In genomic region chr2:55618025-55618648, GRCh38 we compare ENCODE assay signal across 8 cellular contexts. TPM values are rescaled to one million over a fixed set of nuclear protein-coding genes. Genes with fewer than 3 reads are reported as not detected.
DNase-seq lines count a peak whose midpoint lies in the region; ATAC-seq and TF ChIP-seq lines count a peak whose summit lies in the region.

No MANE protein-coding gene starts in this region.

- H3K27ac ChIP-seq in SK-N-MC = peak overlapping the region; percentile 91
- H3K27ac ChIP-seq in gastrocnemius medialis = peak overlapping the region; percentile 90 to 98 (median 95)

- ATAC-seq in gastrocnemius medialis = peak; percentile 12 to 17
- ATAC-seq in GM18873 (IDR thresholded peaks at IDR 0.05; ENCODE audit: low FRiP score, unreplicated experiment) = no peak

- POLR2A ChIA-PET in activated CD4-positive, alpha-beta memory T cell treated with anti-CD3 and anti-CD28 coated beads, Interleukin-2, amount 10 ng/mL, durations not matched to agents 7 days and 5 days (lab: Charles Lee) = interaction anchor here (0.7 to 3.0 kb wide), 20 partner anchors 8 to 1647 kb away, joined by 3 to 32 read pairs (median 5); partner anchors contain the start of genes ACYP2, CFAP36, CLHC1 and EML6

- intact Hi-C loops in gastrocnemius medialis (cut with DNase I; ENCODE audit: low total_unique reads) = loop anchor here (1.0 to 10.0 kb wide), 3 partner anchors 36 to 606 kb away; partner anchors contain the start of genes CLHC1 and RPS27A

- peaks cover 19% of the 10 kb centered on the region for H3K36me3 Mint-ChIP-seq in HFFc6 (ENCODE audit: low read depth)
- peaks cover 31% of the 10 kb centered on the region for H3K36me3 Mint-ChIP-seq in activated CD4-positive, alpha-beta memory T cell treated with anti-CD3 and anti-CD28 coated beads, Interleukin-2, amount 10 ng/mL, durations not matched to agents 7 days and 5 days (ENCODE audit: low read depth)

- H3K9me3 Mint-ChIP-seq in HFFc6 = no peaks in the 10 kb centered on the region
- no peaks in the 10 kb centered on the region for H3K9me3 Mint-ChIP-seq in activated CD4-positive, alpha-beta memory T cell treated with anti-CD3 and anti-CD28 coated beads, Interleukin-2, amount 10 ng/mL, durations not matched to agents 7 days and 5 days

- H3K4me1 Mint-ChIP-seq in HFFc6 (ENCODE audit: low read depth) = peaks cover 17% of the 10 kb centered on the region
- H3K4me1 Mint-ChIP-seq in activated CD4-positive, alpha-beta memory T cell treated with anti-CD3 and anti-CD28 coated beads, Interleukin-2, amount 10 ng/mL, durations not matched to agents 7 days and 5 days = peaks cover 51% of the 10 kb centered on the region

- TF ChIP-seq POLR2A in gastrocnemius medialis (IDR thresholded peaks at IDR 0.05) = no peak

- H3K4me3 ChIP-seq in GM12864 (ENCODE audit: low read depth, low read length) (peak overlapping the region; percentile 98), SK-N-MC (peak overlapping the region; percentile 100), gastrocnemius medialis (peak overlapping the region; percentile 85 to 99 (median 90))

- H3K9ac ChIP-seq in SK-N-MC (ENCODE audit: insufficient read length) = peak overlapping the region; percentile 99

- no peak for TF ChIP-seq CTCF in GM12864 (IDR thresholded peaks at IDR 0.05; ENCODE audit: low read depth, low read length, missing control alignments)
- peak; percentile 14 for TF ChIP-seq CTCF in HFFc6 (IDR thresholded peaks at IDR 0.05)
- TF ChIP-seq CTCF in gastrocnemius medialis (IDR thresholded peaks at IDR 0.05 in 4 of 5, conservative IDR thresholded peaks at IDR 0.05 in 1 of 5) = no peak
- no peak for TF ChIP-seq CTCF in GM13976 (IDR thresholded peaks at IDR 0.05; ENCODE audit: borderline replicate concordance, control extremely low read depth, extremely low read depth, insufficient read depth, missing control alignments)

- H3K36me3 ChIP-seq in SK-N-MC (ENCODE audit: insufficient read depth, low read length) (peaks cover 24% of the 10 kb centered on the region), gastrocnemius medialis (peaks cover 0 to 14% of the 10 kb centered on the region in 2 donors)

- in situ Hi-C loops in gastrocnemius medialis (cut with MboI; ENCODE audit: low sequenced_read_pairs in 4 of 4) = no loop called here
- in situ Hi-C loops in GM13976 (cut with MboI; ENCODE audit: low sequenced_read_pairs, unreplicated experiment) = no loop called here

- no peak overlapping the region for H3K27ac Mint-ChIP-seq in HFFc6
- no peak overlapping the region for H3K27ac Mint-ChIP-seq in activated CD4-positive, alpha-beta memory T cell treated with anti-CD3 and anti-CD28 coated beads, Interleukin-2, amount 10 ng/mL, durations not matched to agents 7 days and 5 days

- no peaks in the 10 kb centered on the region for H3K27me3 ChIP-seq in gastrocnemius medialis

- H3K4me1 ChIP-seq in gastrocnemius medialis = peaks cover 28 to 44% of the 10 kb centered on the region in 2 donors

- no peaks in the 10 kb centered on the region for H3K9me3 ChIP-seq in SK-N-MC (ENCODE audit: low read depth, low read length)
- H3K9me3 ChIP-seq in gastrocnemius medialis = no peaks in the 10 kb centered on the region

- CTCF ChIA-PET in activated CD4-positive, alpha-beta memory T cell treated with anti-CD3 and anti-CD28 coated beads, Interleukin-2, amount 10 ng/mL, durations not matched to agents 7 days and 5 days (lab: Charles Lee) = interaction anchor here (0.6 to 1.4 kb wide), 7 partner anchors 9 to 570 kb away, joined by 3 to 4 read pairs (median 3); partner anchors contain the start of gene CFAP36

- DNase-seq in GM12864 (ENCODE audit: low read depth) (no peak), HFFc6 (peak; percentile 0), SK-N-MC (ENCODE audit: low read depth, low spot score) (no peak), glomerular visceral epithelial cell (ENCODE audit: extremely low spot score) (peak; percentile 7), gastrocnemius medialis (no peak), GM13976 (ENCODE audit: low spot score) (no peak)
- no peak for DNase-seq in activated CD4-positive, alpha-beta memory T cell treated with anti-CD3 and anti-CD28 coated beads, Interleukin-2, amount 10 ng/mL, durations not matched to agents 7 days and 5 days

- H3K4me3 Mint-ChIP-seq in HFFc6 = no peak overlapping the region
- H3K4me3 Mint-ChIP-seq in activated CD4-positive, alpha-beta memory T cell treated with anti-CD3 and anti-CD28 coated beads, Interleukin-2, amount 10 ng/mL, durations not matched to agents 7 days and 5 days = no peak overlapping the region

- H3K27me3 Mint-ChIP-seq in HFFc6 (ENCODE audit: insufficient read depth) = peaks cover 4% of the 10 kb centered on the region; the same call in 1 of the 2 replicates
- H3K27me3 Mint-ChIP-seq in activated CD4-positive, alpha-beta memory T cell treated with anti-CD3 and anti-CD28 coated beads, Interleukin-2, amount 10 ng/mL, durations not matched to agents 7 days and 5 days = no peaks in the 10 kb centered on the region

RNA-seq across cellular contexts. Expression of gene PPP4R3B, which starts 0.7 kb away (rescaled TPM):
- total RNA-seq in HFFc6 (2021; fragmentation: NEBNext Ultra II Directional; extraction: Animal tissue kit (Norgen Biotek cat#: 25700)) = 10 to 100 TPM; 37.1 to 43.1 (median 39.8) TPM
- 10 to 100 TPM; 20.6 to 30.3 (median 25.4) TPM for total RNA-seq in gastrocnemius medialis
- total RNA-seq in activated CD4-positive, alpha-beta memory T cell treated with anti-CD3 and anti-CD28 coated beads, Interleukin-2, amount 10 ng/mL, durations not matched to agents 7 days and 5 days = 10 to 100 TPM; 70.7 to 75.4 TPM

Comparison
In these comparisons a context has a peak if more than half of its experiments do, and no peak if none do; other contexts are left out.
1. DNase-seq: peak in HFFc6 (single experiment) and glomerular visceral epithelial cell (single experiment); none in GM12864 (single experiment), SK-N-MC (single experiment), gastrocnemius medialis (0 of 2), GM13976 (single experiment) and activated CD4-positive, alpha-beta memory T cell treated with anti-CD3 and anti-CD28 coated beads, Interleukin-2, amount 10 ng/mL, durations not matched to agents 7 days and 5 days (single experiment).
2. Peak in every context shown above with its lines, with median percentiles within 50 percentile points of each other: H3K4me3 ChIP-seq.